ENCODE assay signal across 9 cellular contexts in the genomic region with DNA sequence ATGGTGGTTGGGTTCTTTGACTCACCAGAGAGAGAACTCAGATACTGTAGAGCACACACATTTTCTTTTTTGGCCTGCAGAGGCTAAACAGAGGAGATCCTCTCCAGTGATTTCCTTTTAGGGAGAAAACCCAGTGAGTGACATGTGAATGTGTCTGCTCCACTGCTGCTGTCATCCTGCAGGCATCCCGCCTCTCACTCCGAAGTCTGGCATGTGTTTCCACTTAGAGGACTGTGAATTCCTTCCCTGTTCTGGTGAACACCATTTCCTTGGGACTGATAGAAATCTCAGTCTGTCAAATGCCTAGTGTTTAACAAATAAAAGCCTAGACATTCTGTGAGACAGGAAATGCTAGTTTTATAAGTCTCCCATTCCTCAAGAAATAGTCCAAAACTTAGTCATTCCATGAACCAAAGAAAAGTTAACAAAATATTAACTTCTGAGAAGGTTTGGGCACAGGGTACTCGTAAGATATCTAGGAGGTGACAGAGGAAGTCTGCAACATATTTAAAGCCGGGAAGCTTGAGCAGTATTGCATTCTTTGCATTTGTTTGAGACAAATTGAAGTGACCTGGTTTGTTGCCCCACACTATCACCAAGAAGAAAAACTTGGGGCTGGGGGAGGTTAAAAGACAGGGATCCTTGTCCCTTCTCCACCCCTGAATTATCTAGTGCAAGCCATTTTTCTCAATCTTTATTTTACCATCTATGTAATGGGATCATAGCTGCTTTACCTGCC.
A peak's percentile ranks its signal among the peaks of the same experiment; 100 is the strongest.
DNase-seq lines count a peak whose midpoint lies in the region; ATAC-seq, FAIRE-seq and TF ChIP-seq lines count a peak whose summit lies in the region.
"Had no signal": no experiment of that assay in that cellular context is flagged by ENCODE, and none has a peak within 500 bp of the region (broad histone marks: within the 10 kb centered on the region; RNA-seq: fewer than 3 reads in every experiment).

No MANE protein-coding gene starts in this region.

- H3K9me3 ChIP-seq in transverse colon = no peaks in the 10 kb centered on the region
- H3K9me3 ChIP-seq: BLaER1 treated with 17β-estradiol and CSF1 and Interleukin-3, amounts not matched to agents 10 nM and 100 nM had no signal

- H3K27ac Mint-ChIP-seq in activated CD4-positive, alpha-beta T cell treated with anti-CD3 and anti-CD28 coated beads, Interleukin-2, amount 10 ng/mL, durations not matched to agents 24 days and 14 days = peak overlapping the region; percentile 25
- no peak overlapping the region for H3K27ac Mint-ChIP-seq in activated CD4-positive, alpha-beta T cell treated with anti-CD3 and anti-CD28 coated beads, Interleukin-2, amount 10 ng/mL, durations not matched to agents 7 days and 5 days

- H3K36me3 Mint-ChIP-seq in activated CD4-positive, alpha-beta T cell treated with anti-CD3 and anti-CD28 coated beads, Interleukin-2, amount 10 ng/mL, durations not matched to agents 24 days and 14 days (ENCODE audit: low read depth) = peaks cover 72% of the 10 kb centered on the region
- H3K36me3 Mint-ChIP-seq in activated CD4-positive, alpha-beta T cell treated with anti-CD3 and anti-CD28 coated beads, Interleukin-2, amount 10 ng/mL, durations not matched to agents 7 days and 5 days (ENCODE audit: low read depth) = peaks cover 78% of the 10 kb centered on the region

- POLR2A ChIA-PET in activated CD4-positive, alpha-beta T cell treated with anti-CD3 and anti-CD28 coated beads, Interleukin-2, amount 10 ng/mL, durations not matched to agents 7 days and 5 days (lab: Charles Lee) = no interaction called here

- in situ Hi-C loops in transverse colon (cut with MboI; ENCODE audit: low pct_ligation_motif_present in 1 of 4, low pct_unique_long_range_greater_than_20kb in 1 of 4, low sequenced_read_pairs in 3 of 4) = no loop called here

- H3K27me3 ChIP-seq in bronchial epithelial cell (ENCODE audit: control insufficient read depth, insufficient read depth, low read length) (no peaks in the 10 kb centered on the region), transverse colon (no peaks in the 10 kb centered on the region)
- H3K27me3 ChIP-seq: BLaER1 treated with 17β-estradiol and CSF1 and Interleukin-3, amounts not matched to agents 10 nM and 100 nM had no signal

- H3K27me3 Mint-ChIP-seq in activated CD4-positive, alpha-beta T cell treated with anti-CD3 and anti-CD28 coated beads, Interleukin-2, amount 10 ng/mL, durations not matched to agents 24 days and 14 days = no peaks in the 10 kb centered on the region
- no peaks in the 10 kb centered on the region for H3K27me3 Mint-ChIP-seq in activated CD4-positive, alpha-beta T cell treated with anti-CD3 and anti-CD28 coated beads, Interleukin-2, amount 10 ng/mL, durations not matched to agents 7 days and 5 days

- DNase-seq in activated CD4-positive, alpha-beta T cell treated with anti-CD3 and anti-CD28 coated beads, Interleukin-2, amount 10 ng/mL, durations not matched to agents 24 days and 14 days = no peak
- DNase-seq in activated CD4-positive, alpha-beta T cell treated with anti-CD3 and anti-CD28 coated beads, Interleukin-2, amount 10 ng/mL, durations not matched to agents 7 days and 5 days = no peak
- DNase-seq in bronchial epithelial cell (ENCODE audit: low read depth) = peak; percentile 46
- peak; percentile 52 for DNase-seq in left kidney (ENCODE audit: low read depth, low spot score)
- peak; percentile 27 for DNase-seq in transverse colon
- no peak for DNase-seq in mesenteric fat pad (ENCODE audit: low spot score)

- peaks cover 0 to 22% (median 8%) of the 10 kb centered on the region in 4 donors for H3K4me1 ChIP-seq in transverse colon

- H3K4me3 ChIP-seq in bronchial epithelial cell (ENCODE audit: low read depth, low read length) (no peak overlapping the region), transverse colon (no peak overlapping the region)
- H3K4me3 ChIP-seq: BLaER1 treated with 17β-estradiol and CSF1 and Interleukin-3, amounts not matched to agents 10 nM and 100 nM had no signal

- H3K36me3 ChIP-seq in bronchial epithelial cell (ENCODE audit: control insufficient read depth, insufficient read depth, low read length) = no peaks in the 10 kb centered on the region
- no peaks in the 10 kb centered on the region for H3K36me3 ChIP-seq in transverse colon

- TF ChIP-seq CTCF in bronchial epithelial cell (IDR thresholded peaks at IDR 0.05; ENCODE audit: insufficient read depth, low read length, severe bottlenecking) = no peak
- TF ChIP-seq CTCF in transverse colon (IDR thresholded peaks at IDR 0.05) = no peak

- H3K4me1 Mint-ChIP-seq in activated CD4-positive, alpha-beta T cell treated with anti-CD3 and anti-CD28 coated beads, Interleukin-2, amount 10 ng/mL, durations not matched to agents 24 days and 14 days = peaks cover 19% of the 10 kb centered on the region
- peaks cover 12% of the 10 kb centered on the region for H3K4me1 Mint-ChIP-seq in activated CD4-positive, alpha-beta T cell treated with anti-CD3 and anti-CD28 coated beads, Interleukin-2, amount 10 ng/mL, durations not matched to agents 7 days and 5 days

- H3K9me3 Mint-ChIP-seq in activated CD4-positive, alpha-beta T cell treated with anti-CD3 and anti-CD28 coated beads, Interleukin-2, amount 10 ng/mL, durations not matched to agents 24 days and 14 days = no peaks in the 10 kb centered on the region
- H3K9me3 Mint-ChIP-seq in activated CD4-positive, alpha-beta T cell treated with anti-CD3 and anti-CD28 coated beads, Interleukin-2, amount 10 ng/mL, durations not matched to agents 7 days and 5 days = no peaks in the 10 kb centered on the region

- CTCF ChIA-PET in activated CD4-positive, alpha-beta T cell treated with anti-CD3 and anti-CD28 coated beads, Interleukin-2, amount 10 ng/mL, durations not matched to agents 7 days and 5 days (lab: Charles Lee) = interaction anchor here (1.5 kb wide), 1 partner anchor 358 kb away, joined by 4 read pairs; no protein-coding TSS in a partner anchor

- no peak for TF ChIP-seq POLR2A in transverse colon (IDR thresholded peaks at IDR 0.05)

- TF ChIP-seq EP300 in transverse colon (IDR thresholded peaks at IDR 0.05; ENCODE audit: low read depth) = no peak

- intact Hi-C loops in activated CD4-positive, alpha-beta T cell treated with anti-CD3 and anti-CD28 coated beads, Interleukin-2, amount 10 ng/mL, durations not matched to agents 24 days and 14 days (cut with micrococcal nuclease) = no loop called here
- intact Hi-C loops in transverse colon (cut with DNase I; ENCODE audit: low total_unique reads) = no loop called here

- peak overlapping the region; percentile 77 to 87 (median 84) for H3K27ac ChIP-seq in transverse colon
- H3K27ac ChIP-seq: BLaER1 treated with 17β-estradiol and CSF1 and Interleukin-3, amounts not matched to agents 10 nM and 100 nM had no signal

- ATAC-seq in GM18867 (IDR thresholded peaks at IDR 0.05; ENCODE audit: unreplicated experiment) (no peak), GM19452 (IDR thresholded peaks at IDR 0.05; ENCODE audit: unreplicated experiment) (no peak)

- 41 to 77% methylated on average over 3 to 4 of the region's 4 CpGs for WGBS in transverse colon (ENCODE audit: low coverage in 1 of 2), 2 donors

- H3K4me3 Mint-ChIP-seq in activated CD4-positive, alpha-beta T cell treated with anti-CD3 and anti-CD28 coated beads, Interleukin-2, amount 10 ng/mL, durations not matched to agents 24 days and 14 days = no peak overlapping the region
- no peak overlapping the region for H3K4me3 Mint-ChIP-seq in activated CD4-positive, alpha-beta T cell treated with anti-CD3 and anti-CD28 coated beads, Interleukin-2, amount 10 ng/mL, durations not matched to agents 7 days and 5 days

- no peak for FAIRE-seq in bronchial epithelial cell (lab: Jason Lieb, UNC)

Comparison
In these comparisons a context has a peak if more than half of its experiments do, and no peak if none do; other contexts are left out.
1. DNase-seq: peak in bronchial epithelial cell (single experiment), left kidney (single experiment) and transverse colon (single experiment); none in activated CD4-positive, alpha-beta T cell treated with anti-CD3 and anti-CD28 coated beads, Interleukin-2, amount 10 ng/mL, durations not matched to agents 24 days and 14 days (single experiment), activated CD4-positive, alpha-beta T cell treated with anti-CD3 and anti-CD28 coated beads, Interleukin-2, amount 10 ng/mL, durations not matched to agents 7 days and 5 days (single experiment) and mesenteric fat pad (single experiment).